Comparison of ENCODE assay signal across 20 cellular contexts in genomic region chr12:49422038-49422575, GRCh38. TPM values are rescaled to one million over a fixed set of nuclear protein-coding genes. Genes with fewer than 3 reads are reported as not detected.
DNase-seq lines count a peak whose midpoint lies in the region; ATAC-seq and TF ChIP-seq lines count a peak whose summit lies in the region.
"Had no signal": no experiment of that assay in that cellular context is flagged by ENCODE, and none has a peak within 500 bp of the region (broad histone marks: within the 10 kb centered on the region; RNA-seq: fewer than 3 reads in every experiment).

No MANE protein-coding gene starts in this region.

- H2AFZ ChIP-seq in hepatocyte: no peak overlapping the region

- intact Hi-C loops in left ventricle myocardium superior (cut with micrococcal nuclease): no loop called here

- H3K27me3 ChIP-seq in hepatocyte: no peaks in the 10 kb centered on the region
- H3K27me3 ChIP-seq: SJSA1 had no signal

- peak; percentile 54 for DNase-seq in CMK (ENCODE audit: low read depth)
- peak; percentile 80 for DNase-seq in OCI-M1 (lab: John Stamatoyannopoulos, UW)
- DNase-seq in hepatocyte (ENCODE audit: low spot score): no peak
- DNase-seq in GM10266 (ENCODE audit: extremely low spot score): no peak
- DNase-seq in LoVo (ENCODE audit: low spot score): no peak
- no peak for DNase-seq in left ventricle myocardium superior
- DNase-seq: CD8-positive, alpha-beta memory T cell; EL; H7; KG1; NCI-H1105; NCI-H2029 treated with DMSO at 0.1 percent for 48 hours; NCI-H226; NCI-H524; NCI-H774 had no signal

- H4K20me1 ChIP-seq in hepatocyte (ENCODE audit: insufficient read depth, poor library complexity, severe bottlenecking): peaks cover 7% of the 10 kb centered on the region

- no peak for ATAC-seq in HG03159 (IDR thresholded peaks at IDR 0.05; ENCODE audit: unreplicated experiment)
- ATAC-seq in left ventricle myocardium superior: no peak

- peaks cover 4% of the 10 kb centered on the region for H3K4me1 ChIP-seq in hepatocyte (ENCODE audit: insufficient read depth)
- H3K4me1 ChIP-seq: SJSA1 had no signal

- 94% methylated on average over 1 of the region's 1 CpG for WGBS in hepatocyte (ENCODE audit: low lambda C conversion rate, missing lambda C conversion rate)

- H3K27ac ChIP-seq in VCaP (peak overlapping the region; percentile 52), hepatocyte (peak overlapping the region; percentile 8)
- H3K27ac ChIP-seq: C4-2B, HL-60, SJSA1 had no signal

- H3K36me3 ChIP-seq in hepatocyte (replicated peaks; ENCODE audit: insufficient read depth, low read depth): no peaks in the 10 kb centered on the region

- H3K4me2 ChIP-seq in hepatocyte: no peak overlapping the region

- H3K9me2 ChIP-seq in hepatocyte (replicated peaks; ENCODE audit: insufficient read depth): no peaks in the 10 kb centered on the region

- TF ChIP-seq CTCF in VCaP (conservative IDR thresholded peaks at IDR 0.05): no peak
- TF ChIP-seq CTCF in hepatocyte (IDR thresholded peaks at IDR 0.05; ENCODE audit: poor library complexity): no peak
- TF ChIP-seq CTCF in GM10266 (IDR thresholded peaks at IDR 0.05; ENCODE audit: control insufficient read depth, insufficient read depth, low read depth, missing control alignments): no peak

- H3K9me3 ChIP-seq in hepatocyte (ENCODE audit: low read depth): no peaks in the 10 kb centered on the region
- H3K9me3 ChIP-seq: SJSA1 had no signal

- peaks cover 78% of the 10 kb centered on the region for H3K79me2 ChIP-seq in hepatocyte

- no peak overlapping the region for H3K4me3 ChIP-seq in hepatocyte
- H3K4me3 ChIP-seq: SJSA1 had no signal

RNA-seq across cellular contexts. Expression of gene SPATS2, which starts 54.8 kb away (rescaled TPM):
- total RNA-seq in hepatocyte (24.9 and 26.5 TPM in 2 replicates), left ventricle myocardium superior (5.7 TPM)
- polyA plus RNA-seq in hepatocyte: 36.8 and 39.8 TPM in 2 replicates

Comparison
In these comparisons a context has a peak if more than half of its experiments do, and no peak if none do; other contexts are left out.
1. DNase-seq: peak in CMK (single experiment) and OCI-M1 (single experiment); none in hepatocyte (single experiment), GM10266 (single experiment), LoVo (single experiment) and left ventricle myocardium superior (single experiment).